ENCODE assay signal across 22 cellular contexts in genomic region chr22:39646614-39647210, GRCh38.
"Had no signal": no experiment of that assay in that cellular context is flagged by ENCODE, and none has a peak within 500 bp of the region (broad histone marks: within the 10 kb centered on the region; RNA-seq: fewer than 3 reads in every experiment).

No MANE protein-coding gene starts in this region.

- H3K9me3 Mint-ChIP-seq: activated CD4-positive, alpha-beta T cell treated with anti-CD3 and anti-CD28 coated beads, Interleukin-2, amount 10 ng/mL, durations not matched to agents 24 days and 14 days; activated naive CD8-positive, alpha-beta T cell treated with anti-CD3 and anti-CD28 coated beads, Interleukin-2, amount 10 ng/mL, durations not matched to agents 7 days and 5 days; activated T-cell treated with anti-CD3 and anti-CD28 coated beads, Interleukin-2, amount 50 U/mL, for 72 hours; naive thymus-derived CD4-positive, alpha-beta T cell; WTC11 had no signal

- H3K27ac Mint-ChIP-seq: activated CD4-positive, alpha-beta T cell treated with anti-CD3 and anti-CD28 coated beads, Interleukin-2, amount 10 ng/mL, durations not matched to agents 24 days and 14 days; activated naive CD8-positive, alpha-beta T cell treated with anti-CD3 and anti-CD28 coated beads, Interleukin-2, amount 10 ng/mL, durations not matched to agents 7 days and 5 days; activated T-cell treated with anti-CD3 and anti-CD28 coated beads, Interleukin-2, amount 50 U/mL, for 72 hours had no signal

- H3K36me3 ChIP-seq: esophagus muscularis mucosa had no signal

- H3K4me3 ChIP-seq: esophagus muscularis mucosa, mucosa of descending colon, skin epidermis had no signal

- H3K4me1 Mint-ChIP-seq: activated CD4-positive, alpha-beta T cell treated with anti-CD3 and anti-CD28 coated beads, Interleukin-2, amount 10 ng/mL, durations not matched to agents 24 days and 14 days; activated naive CD8-positive, alpha-beta T cell treated with anti-CD3 and anti-CD28 coated beads, Interleukin-2, amount 10 ng/mL, durations not matched to agents 7 days and 5 days; WTC11 had no signal

- H3K4me1 ChIP-seq: esophagus muscularis mucosa had no signal

- H3K27ac ChIP-seq: esophagus muscularis mucosa, skin epidermis had no signal

- H3K4me3 Mint-ChIP-seq: activated CD4-positive, alpha-beta T cell treated with anti-CD3 and anti-CD28 coated beads, Interleukin-2, amount 10 ng/mL, durations not matched to agents 24 days and 14 days; activated naive CD8-positive, alpha-beta T cell treated with anti-CD3 and anti-CD28 coated beads, Interleukin-2, amount 10 ng/mL, durations not matched to agents 7 days and 5 days; activated T-cell treated with anti-CD3 and anti-CD28 coated beads, Interleukin-2, amount 50 U/mL, for 72 hours; brain; naive thymus-derived CD4-positive, alpha-beta T cell; WTC11 had no signal

- H3K9me3 ChIP-seq: mucosa of descending colon had no signal

- H3K36me3 Mint-ChIP-seq: activated naive CD8-positive, alpha-beta T cell treated with anti-CD3 and anti-CD28 coated beads, Interleukin-2, amount 10 ng/mL, durations not matched to agents 7 days and 5 days; brain; naive thymus-derived CD4-positive, alpha-beta T cell; WTC11 had no signal

- H3K27me3 Mint-ChIP-seq: activated CD4-positive, alpha-beta T cell treated with anti-CD3 and anti-CD28 coated beads, Interleukin-2, amount 10 ng/mL, durations not matched to agents 24 days and 14 days; activated naive CD8-positive, alpha-beta T cell treated with anti-CD3 and anti-CD28 coated beads, Interleukin-2, amount 10 ng/mL, durations not matched to agents 7 days and 5 days had no signal

- DNase-seq: activated CD4-positive, alpha-beta T cell treated with anti-CD3 and anti-CD28 coated beads, Interleukin-2, amount 10 ng/mL, durations not matched to agents 24 days and 14 days; activated CD8-positive, alpha-beta memory T cell treated with anti-CD3 and anti-CD28 coated beads, Interleukin-2, amount 50 U/mL, for 48 hours; activated gamma-delta T cell treated with Interleukin-2 at 50 U/mL for 16 hours; activated naive CD8-positive, alpha-beta T cell treated with anti-CD3 and anti-CD28 coated beads, Interleukin-2, amount 10 ng/mL, durations not matched to agents 7 days and 5 days; activated T-cell treated with anti-CD3 and anti-CD28 coated beads, Interleukin-2, amount 50 U/mL, for 72 hours; central memory CD4-positive, alpha-beta T cell; cortex of kidney; effector CD4-positive, alpha-beta T cell; islet precursor cell; mammary epithelial cell; mucosa of descending colon; naive thymus-derived CD4-positive, alpha-beta T cell; nucleus accumbens; stimulated activated CD4-positive, alpha-beta T cell treated with anti-CD3 and anti-CD28 coated beads, Interleukin-15, amount 100 ng/mL, for 24 hours; stimulated activated CD4-positive, alpha-beta T cell treated with anti-CD3 and anti-CD28 coated beads, Interleukin-4, amount 100 ng/mL, for 24 hours; stimulated activated naive CD8-positive, alpha-beta T cell treated with anti-CD3 and anti-CD28 coated beads, Interleukin-15, Interleukin-2, amounts not matched to agents 100 U/mL and 50 U/mL, for 24 hours; T-helper 2 cell; trophoblast cell had no signal
